ENCODE assay signal across 1 cellular context in genomic region chr22:38107692-38108515, GRCh38.
TF ChIP-seq lines count a peak whose summit lies in the region.

No MANE protein-coding gene starts in this region.

TF ChIP-seq in HepG2, 621 proteins besides CTCF, POLR2A, EP300 and RAD21 (continued from another document and continues in another):
- peak; percentile 39; the same call in 1 of the 2 replicates for TF ChIP-seq CREM (IDR thresholded peaks at IDR 0.05)
- TF ChIP-seq CREM (CRISPR knock-in tag; IDR thresholded peaks at IDR 0.05) = no peak
- peak; percentile 93 for TF ChIP-seq HNRNPL (IDR thresholded peaks at IDR 0.05; ENCODE audit: low read depth, low read length)
- 0 out of 2 replicates have a peak, but pooled peaks have one; percentile 38 for TF ChIP-seq CBFB (CRISPR knock-in tag; IDR thresholded peaks at IDR 0.05)
- TF ChIP-seq TIGD3 (CRISPR knock-in tag; IDR thresholded peaks at IDR 0.05; ENCODE audit: borderline replicate concordance) = 0 out of 2 replicates have a peak, but pooled peaks have one; percentile 40
- TF ChIP-seq GZF1 (CRISPR knock-in tag; IDR thresholded peaks at IDR 0.05) = no peak
- TF ChIP-seq ZNF784 (CRISPR knock-in tag; IDR thresholded peaks at IDR 0.05; ENCODE audit: borderline replicate concordance) = no peak
- no peak for TF ChIP-seq FIP1L1 (IDR thresholded peaks at IDR 0.05; ENCODE audit: borderline replicate concordance, insufficient read depth, low read depth, low read length)
- TF ChIP-seq FOXM1 (CRISPR knock-in tag; IDR thresholded peaks at IDR 0.05) = no peak
- TF ChIP-seq TBL1XR1 (IDR thresholded peaks at IDR 0.05; ENCODE audit: borderline replicate concordance, low read length, partially characterized antibody) = peak; percentile 21
- no peak for TF ChIP-seq ARNT2 (CRISPR knock-in tag; IDR thresholded peaks at IDR 0.05; ENCODE audit: low read depth)
- TF ChIP-seq ZNF263 (CRISPR knock-in tag; IDR thresholded peaks at IDR 0.05) = 0 out of 2 replicates have a peak, but pooled peaks have one; percentile 8
- TF ChIP-seq HNF1B (CRISPR knock-in tag; IDR thresholded peaks at IDR 0.05) = no peak; the same call in none of the 2 replicates
- TF ChIP-seq ZNF792 (CRISPR knock-in tag; IDR thresholded peaks at IDR 0.05) = peak; percentile 49; the same call in 1 of the 2 replicates
- peak; percentile 21; the same call in 1 of the 2 replicates for TF ChIP-seq ZNF652 (CRISPR knock-in tag; IDR thresholded peaks at IDR 0.05; ENCODE audit: borderline replicate concordance, low read depth)
- peak; percentile 63; the same call in 1 of the 2 replicates for TF ChIP-seq YEATS4 (CRISPR knock-in tag; IDR thresholded peaks at IDR 0.05; ENCODE audit: borderline replicate concordance)
- no peak for TF ChIP-seq NKX3-1 (CRISPR knock-in tag; IDR thresholded peaks at IDR 0.05)
- TF ChIP-seq HNF1A (IDR thresholded peaks at IDR 0.05; ENCODE audit: low read depth) = no peak
- peak; percentile 20; the same call in 1 of the 2 replicates for TF ChIP-seq HNF1A (CRISPR knock-in tag; IDR thresholded peaks at IDR 0.05; ENCODE audit: borderline replicate concordance)
- TF ChIP-seq MAX (IDR thresholded peaks at IDR 0.05) = peak; percentile 93
- TF ChIP-seq RCOR2 (CRISPR knock-in tag; IDR thresholded peaks at IDR 0.05) = peak; percentile 66
- TF ChIP-seq ZFP36L2 (CRISPR knock-in tag; IDR thresholded peaks at IDR 0.05) = no peak
- peak; percentile 43 for TF ChIP-seq PHF5A (CRISPR knock-in tag; IDR thresholded peaks at IDR 0.05; ENCODE audit: low read depth, unreplicated experiment)
- TF ChIP-seq ZNF674 (CRISPR knock-in tag; IDR thresholded peaks at IDR 0.05; ENCODE audit: low read depth) = no peak
- TF ChIP-seq SOX5 (CRISPR knock-in tag; IDR thresholded peaks at IDR 0.05; ENCODE audit: borderline replicate concordance) = peak; percentile 48; the same call in 1 of the 2 replicates
- peak; percentile 73 for TF ChIP-seq ZBTB7B (CRISPR knock-in tag; IDR thresholded peaks at IDR 0.05)
- TF ChIP-seq ZNF574 (CRISPR knock-in tag; IDR thresholded peaks at IDR 0.05) = peak; percentile 45; the same call in 1 of the 2 replicates
- TF ChIP-seq ZBTB4 (CRISPR knock-in tag; IDR thresholded peaks at IDR 0.05; ENCODE audit: borderline replicate concordance) = no peak
- 0 out of 2 replicates have a peak, but pooled peaks have one; percentile 44 for TF ChIP-seq ATF2 (CRISPR knock-in tag; IDR thresholded peaks at IDR 0.05)
- no peak for TF ChIP-seq ZBTB3 (CRISPR knock-in tag; IDR thresholded peaks at IDR 0.05; ENCODE audit: borderline replicate concordance, low read depth)
- TF ChIP-seq SMARCC2 (IDR thresholded peaks at IDR 0.05) = no peak
- TF ChIP-seq ZFP36L1 (CRISPR knock-in tag; IDR thresholded peaks at IDR 0.05) = no peak
- no peak for TF ChIP-seq ZNF713 (CRISPR knock-in tag; IDR thresholded peaks at IDR 0.05)
- no peak for TF ChIP-seq ZNF567 (CRISPR knock-in tag; IDR thresholded peaks at IDR 0.05; ENCODE audit: borderline replicate concordance)
- TF ChIP-seq ARHGAP35 (CRISPR knock-in tag; IDR thresholded peaks at IDR 0.05; ENCODE audit: borderline replicate concordance) = no peak
- TF ChIP-seq JUND (CRISPR knock-in tag; IDR thresholded peaks at IDR 0.05) = no peak
- TF ChIP-seq ZNF362 (CRISPR knock-in tag; IDR thresholded peaks at IDR 0.05; ENCODE audit: borderline replicate concordance) = no peak
- TF ChIP-seq ZNF576 (CRISPR knock-in tag; IDR thresholded peaks at IDR 0.05) = no peak
- no peak for TF ChIP-seq ZNF83 (CRISPR knock-in tag; IDR thresholded peaks at IDR 0.05; ENCODE audit: borderline replicate concordance)
- peak; percentile 3; the same call in 1 of the 2 replicates for TF ChIP-seq TSC22D2 (CRISPR knock-in tag; IDR thresholded peaks at IDR 0.05; ENCODE audit: borderline replicate concordance)
- TF ChIP-seq IKZF1 (IDR thresholded peaks at IDR 0.05) = no peak
- TF ChIP-seq ZNF781 (CRISPR knock-in tag; IDR thresholded peaks at IDR 0.05; ENCODE audit: borderline replicate concordance, not compliant biosample characterization) = no peak
- TF ChIP-seq ZNF777 (CRISPR knock-in tag; IDR thresholded peaks at IDR 0.05) = no peak
- TF ChIP-seq NAIF1 (CRISPR knock-in tag; IDR thresholded peaks at IDR 0.05; ENCODE audit: borderline replicate concordance) = no peak
- peak; percentile 79 for TF ChIP-seq BCL6 (CRISPR knock-in tag; IDR thresholded peaks at IDR 0.05)
- peak; percentile 31 for TF ChIP-seq XRCC5 (optimal IDR thresholded peaks at IDR 0.05; ENCODE audit: low read length)
- TF ChIP-seq ZNF441 (CRISPR knock-in tag; IDR thresholded peaks at IDR 0.05; ENCODE audit: borderline replicate concordance) = 0 out of 2 replicates have a peak, but pooled peaks have one; percentile 20
- peak; percentile 13; the same call in 1 of the 2 replicates for TF ChIP-seq MTA1 (CRISPR knock-in tag; IDR thresholded peaks at IDR 0.05; ENCODE audit: borderline replicate concordance)
- TF ChIP-seq CBX2 (IDR thresholded peaks at IDR 0.05; ENCODE audit: low read depth, low read length) = no peak
- no peak for TF ChIP-seq CBX2 (CRISPR knock-in tag; IDR thresholded peaks at IDR 0.05; ENCODE audit: low read depth)
- TF ChIP-seq WIZ (CRISPR knock-in tag; IDR thresholded peaks at IDR 0.05) = no peak
- no peak for TF ChIP-seq ZNF780A (CRISPR knock-in tag; IDR thresholded peaks at IDR 0.05)
